Comparison of ENCODE assay signal across 8 cellular contexts in the genomic region with DNA sequence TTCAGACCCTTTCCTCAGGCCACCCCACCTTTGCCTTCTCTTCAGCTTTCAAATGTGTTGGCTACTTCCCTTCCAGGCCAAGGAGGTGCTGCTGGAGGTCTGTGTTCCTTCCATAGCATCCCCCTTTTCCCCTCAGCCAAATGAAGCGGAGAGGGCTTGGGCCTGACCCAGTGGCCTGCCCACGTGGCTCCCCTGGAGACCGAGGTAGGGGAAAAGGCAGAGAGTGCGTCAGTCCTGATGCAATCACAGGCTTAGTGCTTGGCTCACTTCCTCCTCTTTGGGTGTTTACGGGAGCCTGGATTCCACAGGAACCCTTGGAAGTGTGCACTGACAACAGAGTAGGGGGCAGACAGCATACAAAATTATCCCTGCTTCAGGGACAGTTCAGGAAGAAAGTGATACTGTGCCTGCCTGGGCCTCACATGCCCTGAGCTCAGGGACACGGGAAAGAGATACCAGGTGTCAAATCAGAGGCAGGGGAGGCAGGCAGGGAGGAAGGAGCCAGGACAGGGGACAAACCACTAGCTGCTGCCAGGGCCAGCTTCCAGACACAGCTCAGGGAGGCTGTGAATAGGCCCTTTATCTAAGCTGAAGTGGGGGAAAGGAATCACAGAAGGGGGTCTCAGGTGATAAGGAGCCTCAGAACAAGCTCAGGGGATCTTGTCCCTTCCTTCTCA. TPM values are rescaled to one million over a fixed set of nuclear protein-coding genes. Genes with fewer than 3 reads are reported as not detected.
DNase-seq lines count a peak whose midpoint lies in the region; ATAC-seq and TF ChIP-seq lines count a peak whose summit lies in the region.

No MANE protein-coding gene starts in this region.

- no peak for TF ChIP-seq CTCF in stomach (IDR thresholded peaks at IDR 0.05)

- H3K4me3 ChIP-seq in stomach, result no peak overlapping the region

- TF ChIP-seq EP300 in stomach (IDR thresholded peaks at IDR 0.05), result peak; percentile 93

- TF ChIP-seq POLR2A in stomach (IDR thresholded peaks at IDR 0.05), result no peak

- WGBS in stomach, 5 donors, result 4 to 20% (median 9%) methylated on average over 6 of the region's 6 CpGs

- no peak for ATAC-seq in GM21390 (IDR thresholded peaks at IDR 0.05; ENCODE audit: unreplicated experiment)

- H3K4me1 ChIP-seq in stomach, result peaks cover 43 to 70% (median 43%) of the 10 kb centered on the region in 4 donors

- no peaks in the 10 kb centered on the region for H3K9me3 ChIP-seq in stomach

- peak; percentile 96 for DNase-seq in EL
- peak; percentile 73 for DNase-seq in NOMO-1 treated with DMSO at 0.1 percent for 48 hours (lab: John Stamatoyannopoulos, UW; ENCODE audit: unreplicated experiment)
- peak in 15 of 61 donors; percentile 8 to 64 (median 18) for DNase-seq in caudate nucleus (lab: John Stamatoyannopoulos, UW)
- DNase-seq in left kidney (ENCODE audit: low read depth, low spot score), result peak; percentile 81
- DNase-seq in stomach, result peak; percentile 85
- no peak for DNase-seq in NCI-H128 (lab: John Stamatoyannopoulos, UW; ENCODE audit: unreplicated experiment)
- no peak for DNase-seq in NCI-H446 treated with DMSO at 0.1 percent for 48 hours (lab: John Stamatoyannopoulos, UW)

- intact Hi-C loops in stomach (cut with DNase I; ENCODE audit: low total_unique reads), result no loop called here

- H3K36me3 ChIP-seq in stomach, result no peaks in the 10 kb centered on the region

- H3K27ac ChIP-seq in caudate nucleus (ENCODE audit: low read depth, low read length) (peak overlapping the region; percentile 71), stomach (peak overlapping the region; percentile 88 to 97 (median 93))

- H3K27me3 ChIP-seq in stomach, result no peaks in the 10 kb centered on the region

RNA-seq across cellular contexts. Expression of a gene that starts 16.6 kb away (rescaled TPM):
- total RNA-seq in stomach, result 100 to 1,000 TPM in 3 of 5 donors, 10 to 100 TPM in 2; 81.7 to 330 (median 218) TPM
- 100 to 1,000 TPM in 2 of 3 donors, 10 to 100 TPM in 1; 78.6 to 182 (median 153) TPM for polyA plus RNA-seq in stomach

RNA-seq across cellular contexts. Expression of a gene that starts 58.9 kb away (rescaled TPM):
- 10 to 100 TPM; 21.4 to 99.9 (median 76.9) TPM for total RNA-seq in stomach
- polyA plus RNA-seq in stomach, result 10 to 100 TPM; 50.3 to 64.5 (median 53.6) TPM

Comparison
In these comparisons a context has a peak if more than half of its experiments do, and no peak if none do; other contexts are left out.
1. DNase-seq: peak in EL (single experiment), NOMO-1 treated with DMSO at 0.1 percent for 48 hours (single experiment), left kidney (single experiment) and stomach (single experiment); none in NCI-H128 (single experiment) and NCI-H446 treated with DMSO at 0.1 percent for 48 hours (single experiment).